In the genomic region with DNA sequence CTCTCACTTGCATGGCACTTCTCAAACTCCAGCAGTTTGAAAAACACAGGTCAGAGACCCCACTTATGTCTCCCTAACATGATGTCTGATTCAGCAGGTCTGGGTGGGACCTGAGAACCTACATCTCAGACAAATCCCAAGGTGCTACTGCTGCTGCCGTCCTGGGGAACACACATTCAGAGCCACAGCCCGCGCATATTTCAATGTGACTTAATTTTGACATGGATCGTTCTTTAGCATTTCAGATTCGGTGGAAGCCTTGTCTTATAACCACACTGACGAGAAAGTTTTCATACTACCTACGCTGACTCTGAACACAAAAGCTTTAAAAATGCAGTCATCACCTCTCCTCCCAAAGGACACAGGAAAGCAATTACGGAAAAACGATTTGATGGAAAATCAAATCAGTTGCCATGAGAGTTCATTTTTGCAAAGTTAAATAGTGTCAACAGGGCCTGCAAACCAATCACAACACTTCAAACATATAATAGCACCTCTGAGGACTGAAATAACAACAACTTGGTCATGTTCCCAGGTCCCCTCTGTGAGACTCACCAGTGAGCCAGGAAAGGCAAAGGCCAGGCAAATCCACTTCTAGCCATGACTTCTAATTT, we compare ENCODE assay signal across 21 cellular contexts.
"Had no signal": no experiment of that assay in that cellular context is flagged by ENCODE, and none has a peak within 500 bp of the region (broad histone marks: within the 10 kb centered on the region; RNA-seq: fewer than 3 reads in every experiment).

No MANE protein-coding gene starts in this region.

- H3K9me3 Mint-ChIP-seq: dendritic cell treated with granulocyte-macrophage colony-stimulating factor and Interleukin-4, amounts not matched to agents 40 ng/mL and 50 ng/mL, for 4 days; stimulated activated effector memory CD8-positive, alpha-beta T cell treated with anti-CD3 and anti-CD28 coated beads, Interleukin-12 subunit alpha, Interleukin-12 subunit beta, amount 100 ng/mL, for 72 hours had no signal

- H3K9me3 ChIP-seq: prostate gland, right atrium auricular region, stomach, uterus had no signal

- H3K4me3 Mint-ChIP-seq: activated B cell treated with CpG ODN at 0.5 μM for 24 hours; activated CD4-positive, alpha-beta T cell treated with anti-CD3 and anti-CD28 coated beads for 36 hours; activated naive CD4-positive, alpha-beta T cell treated with anti-CD3 and anti-CD28 coated beads, Interleukin-2, amount 10 ng/mL, durations not matched to agents 7 days and 5 days; activated T-cell treated with anti-CD3 and anti-CD28 coated beads, Interleukin-2, amount 50 U/mL, for 4 hours; dendritic cell treated with granulocyte-macrophage colony-stimulating factor and Interleukin-4, amounts not matched to agents 40 ng/mL and 50 ng/mL, for 4 days; naive thymus-derived CD8-positive, alpha-beta T cell; stimulated activated effector memory CD8-positive, alpha-beta T cell treated with anti-CD3 and anti-CD28 coated beads, Interleukin-12 subunit alpha, Interleukin-12 subunit beta, amount 100 ng/mL, for 72 hours had no signal

- DNase-seq: activated B cell treated with CpG ODN at 0.5 μM for 24 hours; activated CD4-positive, alpha-beta T cell treated with anti-CD3 and anti-CD28 coated beads, Interleukin-2, amount 50 U/mL, for 4 hours; activated CD8-positive, alpha-beta memory T cell treated with anti-CD3 and anti-CD28 coated beads, Interleukin-2, amount 50 U/mL, for 48 hours; activated naive CD4-positive, alpha-beta T cell treated with anti-CD3 and anti-CD28 coated beads, Interleukin-2, amount 10 ng/mL, durations not matched to agents 7 days and 5 days; activated T-cell treated with anti-CD3 and anti-CD28 coated beads, Interleukin-2, amount 50 U/mL, for 4 hours; effector CD4-positive, alpha-beta T cell; erythroblast; foreskin fibroblast; naive thymus-derived CD8-positive, alpha-beta T cell; occipital lobe; stimulated activated CD4-positive, alpha-beta T cell treated with anti-CD3 and anti-CD28 coated beads, Interleukin-12 subunit alpha, Interleukin-12 subunit beta, amount 100 ng/mL, for 4 hours; T-helper 9 cell; uterus had no signal

- H3K36me3 ChIP-seq: prostate gland, right atrium auricular region, stomach, uterus had no signal

- H3K27ac Mint-ChIP-seq: activated B cell treated with CpG ODN at 0.5 μM for 24 hours; activated CD4-positive, alpha-beta T cell treated with anti-CD3 and anti-CD28 coated beads for 36 hours; activated naive CD4-positive, alpha-beta T cell treated with anti-CD3 and anti-CD28 coated beads, Interleukin-2, amount 10 ng/mL, durations not matched to agents 7 days and 5 days; dendritic cell treated with granulocyte-macrophage colony-stimulating factor and Interleukin-4, amounts not matched to agents 40 ng/mL and 50 ng/mL, for 4 days; naive thymus-derived CD8-positive, alpha-beta T cell; stimulated activated effector memory CD8-positive, alpha-beta T cell treated with anti-CD3 and anti-CD28 coated beads, Interleukin-12 subunit alpha, Interleukin-12 subunit beta, amount 100 ng/mL, for 72 hours had no signal

- H3K36me3 Mint-ChIP-seq: activated naive CD4-positive, alpha-beta T cell treated with anti-CD3 and anti-CD28 coated beads, Interleukin-2, amount 10 ng/mL, durations not matched to agents 7 days and 5 days; naive thymus-derived CD8-positive, alpha-beta T cell; stimulated activated effector memory CD8-positive, alpha-beta T cell treated with anti-CD3 and anti-CD28 coated beads, Interleukin-12 subunit alpha, Interleukin-12 subunit beta, amount 100 ng/mL, for 72 hours had no signal

- FAIRE-seq: keratinocyte had no signal

- ATAC-seq: activated CD4-positive, alpha-beta T cell treated with anti-CD3 and anti-CD28 coated beads for 36 hours; activated T-cell treated with anti-CD3 and anti-CD28 coated beads, Interleukin-2, amount 50 U/mL, for 4 hours; naive thymus-derived CD8-positive, alpha-beta T cell; stimulated activated effector memory CD8-positive, alpha-beta T cell treated with anti-CD3 and anti-CD28 coated beads, Interleukin-12 subunit alpha, Interleukin-12 subunit beta, amount 100 ng/mL, for 72 hours had no signal

- H3K4me1 ChIP-seq: prostate gland, right atrium auricular region, uterus had no signal

- H3K4me1 Mint-ChIP-seq: activated B cell treated with CpG ODN at 0.5 μM for 24 hours; activated CD4-positive, alpha-beta T cell treated with anti-CD3 and anti-CD28 coated beads for 36 hours; activated naive CD4-positive, alpha-beta T cell treated with anti-CD3 and anti-CD28 coated beads, Interleukin-2, amount 10 ng/mL, durations not matched to agents 7 days and 5 days; naive thymus-derived CD8-positive, alpha-beta T cell; stimulated activated effector memory CD8-positive, alpha-beta T cell treated with anti-CD3 and anti-CD28 coated beads, Interleukin-12 subunit alpha, Interleukin-12 subunit beta, amount 100 ng/mL, for 72 hours had no signal

- H3K4me3 ChIP-seq: lung, prostate gland, right atrium auricular region, stomach, uterus had no signal

- H3K27me3 ChIP-seq: right atrium auricular region, stomach, uterus had no signal
